ENCODE assay signal across 18 cellular contexts in genomic region chr12:130813949-130814348, GRCh38. TPM values are rescaled to one million over a fixed set of nuclear protein-coding genes. Genes with fewer than 3 reads are reported as not detected.
DNase-seq lines count a peak whose midpoint lies in the region; ATAC-seq and TF ChIP-seq lines count a peak whose summit lies in the region.
"Had no signal": no experiment of that assay in that cellular context is flagged by ENCODE, and none has a peak within 500 bp of the region (broad histone marks: within the 10 kb centered on the region; RNA-seq: fewer than 3 reads in every experiment).

No MANE protein-coding gene starts in this region.

- H3K4me3 Mint-ChIP-seq in memory B cell, result peak overlapping the region; percentile 39
- no peak overlapping the region for H3K4me3 Mint-ChIP-seq in activated CD8-positive, alpha-beta T cell treated with anti-CD3 and anti-CD28 coated beads, Interleukin-2, amount 10 ng/mL, durations not matched to agents 7 days and 5 days
- H3K4me3 Mint-ChIP-seq: activated naive CD8-positive, alpha-beta T cell treated with anti-CD3 and anti-CD28 coated beads, Interleukin-2, amount 10 ng/mL, durations not matched to agents 7 days and 5 days; activated T-cell treated with anti-CD3 and anti-CD28 coated beads, Interleukin-2, amount 50 U/mL, for 72 hours; CD8-positive, alpha-beta T cell; stimulated activated effector memory CD8-positive, alpha-beta T cell treated with anti-CD3 and anti-CD28 coated beads, Interleukin-12 subunit alpha, Interleukin-12 subunit beta, amount 100 ng/mL, for 72 hours had no signal

- H3K27ac Mint-ChIP-seq in memory B cell, result peak overlapping the region; percentile 7
- no peak overlapping the region for H3K27ac Mint-ChIP-seq in activated CD8-positive, alpha-beta T cell treated with anti-CD3 and anti-CD28 coated beads, Interleukin-2, amount 10 ng/mL, durations not matched to agents 7 days and 5 days
- H3K27ac Mint-ChIP-seq: activated naive CD8-positive, alpha-beta T cell treated with anti-CD3 and anti-CD28 coated beads, Interleukin-2, amount 10 ng/mL, durations not matched to agents 7 days and 5 days; activated T-cell treated with anti-CD3 and anti-CD28 coated beads, Interleukin-2, amount 50 U/mL, for 72 hours; CD8-positive, alpha-beta T cell; stimulated activated effector memory CD8-positive, alpha-beta T cell treated with anti-CD3 and anti-CD28 coated beads, Interleukin-12 subunit alpha, Interleukin-12 subunit beta, amount 100 ng/mL, for 72 hours had no signal

- ATAC-seq in GM21619 (IDR thresholded peaks at IDR 0.05; ENCODE audit: unreplicated experiment) (peak; percentile 33), HG03520 (IDR thresholded peaks at IDR 0.05; ENCODE audit: unreplicated experiment) (peak; percentile 57), memory B cell (ENCODE audit: low read depth) (no peak), GM18517 (IDR thresholded peaks at IDR 0.05; ENCODE audit: unreplicated experiment) (no peak)
- no peak for ATAC-seq in activated CD8-positive, alpha-beta T cell treated with anti-CD3 and anti-CD28 coated beads, Interleukin-2, amount 10 ng/mL, durations not matched to agents 7 days and 5 days
- ATAC-seq: activated T-cell treated with anti-CD3 and anti-CD28 coated beads, Interleukin-2, amount 50 U/mL, for 72 hours; CD8-positive, alpha-beta T cell; sciatic nerve; stimulated activated effector memory CD8-positive, alpha-beta T cell treated with anti-CD3 and anti-CD28 coated beads, Interleukin-12 subunit alpha, Interleukin-12 subunit beta, amount 100 ng/mL, for 72 hours had no signal

- DNase-seq in memory B cell (ENCODE audit: low spot score in 2 of 2) (no peak), dermis blood vessel endothelial cell (no peak), AG08395 (ENCODE audit: low spot score) (no peak)
- no peak for DNase-seq in activated CD8-positive, alpha-beta T cell treated with anti-CD3 and anti-CD28 coated beads, Interleukin-2, amount 10 ng/mL, durations not matched to agents 7 days and 5 days
- DNase-seq: activated CD4-positive, CD25-positive, alpha-beta regulatory T cell; activated naive CD8-positive, alpha-beta T cell treated with anti-CD3 and anti-CD28 coated beads, Interleukin-2, amount 10 ng/mL, durations not matched to agents 7 days and 5 days; activated T-cell treated with anti-CD3 and anti-CD28 coated beads, Interleukin-2, amount 50 U/mL, for 72 hours; CD8-positive, alpha-beta T cell; hippocampal formation; NCI-H1694; ovary; PC-9 had no signal

- TF ChIP-seq CTCF in GM12875 (IDR thresholded peaks at IDR 0.05; ENCODE audit: borderline replicate concordance, insufficient read depth, low read depth, low read length), result no peak

- CTCF ChIA-PET in activated CD8-positive, alpha-beta T cell treated with anti-CD3 and anti-CD28 coated beads, Interleukin-2, amount 10 ng/mL, durations not matched to agents 7 days and 5 days (lab: Charles Lee), result no interaction called here

- H3K4me1 Mint-ChIP-seq in memory B cell, result peaks cover 9% of the 10 kb centered on the region
- H3K4me1 Mint-ChIP-seq in activated CD8-positive, alpha-beta T cell treated with anti-CD3 and anti-CD28 coated beads, Interleukin-2, amount 10 ng/mL, durations not matched to agents 7 days and 5 days (ENCODE audit: low read depth), result peaks cover 12% of the 10 kb centered on the region

- H3K36me3 Mint-ChIP-seq in memory B cell, result peaks cover 5% of the 10 kb centered on the region
- peaks cover 26% of the 10 kb centered on the region for H3K36me3 Mint-ChIP-seq in activated CD8-positive, alpha-beta T cell treated with anti-CD3 and anti-CD28 coated beads, Interleukin-2, amount 10 ng/mL, durations not matched to agents 7 days and 5 days (ENCODE audit: low read depth)

- POLR2A ChIA-PET in activated CD8-positive, alpha-beta T cell treated with anti-CD3 and anti-CD28 coated beads, Interleukin-2, amount 10 ng/mL, durations not matched to agents 7 days and 5 days (lab: Charles Lee), result no interaction called here

- H3K9me3 Mint-ChIP-seq in memory B cell, result no peaks in the 10 kb centered on the region
- no peaks in the 10 kb centered on the region for H3K9me3 Mint-ChIP-seq in activated CD8-positive, alpha-beta T cell treated with anti-CD3 and anti-CD28 coated beads, Interleukin-2, amount 10 ng/mL, durations not matched to agents 7 days and 5 days (ENCODE audit: insufficient read depth)
- H3K9me3 Mint-ChIP-seq: activated naive CD8-positive, alpha-beta T cell treated with anti-CD3 and anti-CD28 coated beads, Interleukin-2, amount 10 ng/mL, durations not matched to agents 7 days and 5 days; activated T-cell treated with anti-CD3 and anti-CD28 coated beads, Interleukin-2, amount 50 U/mL, for 72 hours; CD8-positive, alpha-beta T cell; stimulated activated effector memory CD8-positive, alpha-beta T cell treated with anti-CD3 and anti-CD28 coated beads, Interleukin-12 subunit alpha, Interleukin-12 subunit beta, amount 100 ng/mL, for 72 hours had no signal

- H3K4me3 ChIP-seq in GM12875 (ENCODE audit: low read depth, low read length), result peak overlapping the region; percentile 31
- H3K4me3 ChIP-seq: ovary, PC-9 had no signal

- H3K27me3 Mint-ChIP-seq in memory B cell, result no peaks in the 10 kb centered on the region
- no peaks in the 10 kb centered on the region for H3K27me3 Mint-ChIP-seq in activated CD8-positive, alpha-beta T cell treated with anti-CD3 and anti-CD28 coated beads, Interleukin-2, amount 10 ng/mL, durations not matched to agents 7 days and 5 days (ENCODE audit: low read depth)
- H3K27me3 Mint-ChIP-seq: activated naive CD8-positive, alpha-beta T cell treated with anti-CD3 and anti-CD28 coated beads, Interleukin-2, amount 10 ng/mL, durations not matched to agents 7 days and 5 days had no signal

RNA-seq across cellular contexts. Expression of gene STX2, which starts 25.1 kb away (rescaled TPM):
- total RNA-seq in dermis blood vessel endothelial cell, result 31.1 and 34.7 TPM in 2 replicates
- total RNA-seq in activated CD8-positive, alpha-beta T cell treated with anti-CD3 and anti-CD28 coated beads, Interleukin-2, amount 10 ng/mL, durations not matched to agents 7 days and 5 days, result 10 to 100 TPM; 24.5 to 24.9 TPM

RNA-seq across cellular contexts. Expression of gene RAN, which starts 57.9 kb away (rescaled TPM):
- total RNA-seq in dermis blood vessel endothelial cell, result 653 and 1,243 TPM in 2 replicates
- 1,000 to 10,000 TPM; 1,319 to 1,332 TPM for total RNA-seq in activated CD8-positive, alpha-beta T cell treated with anti-CD3 and anti-CD28 coated beads, Interleukin-2, amount 10 ng/mL, durations not matched to agents 7 days and 5 days

Comparison
In these comparisons a context has a peak if more than half of its experiments do, and no peak if none do; other contexts are left out.
1. ATAC-seq: peak in GM21619 (single experiment) and HG03520 (single experiment); none in memory B cell (single experiment), GM18517 (single experiment) and activated CD8-positive, alpha-beta T cell treated with anti-CD3 and anti-CD28 coated beads, Interleukin-2, amount 10 ng/mL, durations not matched to agents 7 days and 5 days (single experiment).